1 cellular context compared by ENCODE assay signal in genomic region chr9:107174441-107174840, GRCh38.
TF ChIP-seq lines count a peak whose summit lies in the region.

No MANE protein-coding gene starts in this region.

TF ChIP-seq in GM12878, 131 proteins besides CTCF, POLR2A, EP300 and RAD21 (continued from another document):
- no peak for TF ChIP-seq E2F8 (IDR thresholded peaks at IDR 0.05; ENCODE audit: low read depth, partially characterized antibody)
- TF ChIP-seq ELK1 (IDR thresholded peaks at IDR 0.05; ENCODE audit: low read depth, low read length): no peak
- TF ChIP-seq ZBTB33 (IDR thresholded peaks at IDR 0.05): 0 out of 2 replicates have a peak, but pooled peaks have one; percentile 23
- no peak; a peak in 1 of 4 replicates for TF ChIP-seq IKZF2 (IDR thresholded peaks at IDR 0.05)
- no peak for TF ChIP-seq NR2C1 (IDR thresholded peaks at IDR 0.05)
- no peak for TF ChIP-seq YBX1 (IDR thresholded peaks at IDR 0.05)
- no peak for TF ChIP-seq SMAD5 (IDR thresholded peaks at IDR 0.05; ENCODE audit: low read depth)
- peak; percentile 33; the same call in 1 of the 2 replicates for TF ChIP-seq DPF2 (IDR thresholded peaks at IDR 0.05)
- TF ChIP-seq PML (IDR thresholded peaks at IDR 0.05; ENCODE audit: low read length): no peak
- TF ChIP-seq SREBF1 (IDR thresholded peaks at IDR 0.05; ENCODE audit: low read length): no peak
- TF ChIP-seq ATF7 (IDR thresholded peaks at IDR 0.05; ENCODE audit: low read depth): peak; percentile 10; the same call in 1 of the 2 replicates
- TF ChIP-seq IKZF1 (conservative IDR thresholded peaks at IDR 0.05): peak; percentile 49
